In genomic region chr4:98113005-98113404, GRCh38 we compare ENCODE assay signal across 9 cellular contexts. TPM values are rescaled to one million over a fixed set of nuclear protein-coding genes. Genes with fewer than 3 reads are reported as not detected.
DNase-seq lines count a peak whose midpoint lies in the region; ATAC-seq and TF ChIP-seq lines count a peak whose summit lies in the region.
"Had no signal": no experiment of that assay in that cellular context is flagged by ENCODE, and none has a peak within 500 bp of the region (broad histone marks: within the 10 kb centered on the region; RNA-seq: fewer than 3 reads in every experiment).

No MANE protein-coding gene starts in this region.

- no peak overlapping the region for H3K4me3 ChIP-seq in BE2C (ENCODE audit: low read depth, low read length)

- peak; percentile 37 for DNase-seq in BE2C
- DNase-seq in SW480 (ENCODE audit: low spot score) = peak; percentile 17
- peak; percentile 69 for DNase-seq in islet precursor cell
- DNase-seq in activated CD8-positive, alpha-beta memory T cell treated with anti-CD3 and anti-CD28 coated beads, Interleukin-2, amount 50 U/mL, for 48 hours = no peak
- no peak for DNase-seq in COLO668 (lab: John Stamatoyannopoulos, UW; ENCODE audit: unreplicated experiment)
- DNase-seq in NOMO-1 treated with DMSO at 0.1 percent for 48 hours (lab: John Stamatoyannopoulos, UW; ENCODE audit: unreplicated experiment) = no peak
- DNase-seq: naive B cell had no signal

- no peaks in the 10 kb centered on the region for H3K36me3 ChIP-seq in BE2C

- ATAC-seq in HG02870 (IDR thresholded peaks at IDR 0.05; ENCODE audit: unreplicated experiment) (peak; percentile 50), GM18519 (IDR thresholded peaks at IDR 0.05; ENCODE audit: low FRiP score, unreplicated experiment) (no peak)

- no peaks in the 10 kb centered on the region for H3K27me3 ChIP-seq in BE2C

- peaks cover 10% of the 10 kb centered on the region; the same call in 1 of the 2 replicates for H3K4me1 ChIP-seq in BE2C

- TF ChIP-seq CTCF in BE2C (IDR thresholded peaks at IDR 0.05; ENCODE audit: low read depth, low read length) = peak; percentile 56

- no peaks in the 10 kb centered on the region for H3K9me3 ChIP-seq in BE2C

RNA-seq across cellular contexts. Expression of gene STPG2, which starts 30.3 kb away (rescaled TPM):
- not detected for polyA plus RNA-seq in BE2C (2012; ENCODE audit: insufficient read depth, insufficient read length, low read depth)

Comparison
In these comparisons a context has a peak if more than half of its experiments do, and no peak if none do; other contexts are left out.
1. DNase-seq: peak in BE2C (single experiment), SW480 (single experiment) and islet precursor cell (single experiment); none in activated CD8-positive, alpha-beta memory T cell treated with anti-CD3 and anti-CD28 coated beads, Interleukin-2, amount 50 U/mL, for 48 hours (single experiment), COLO668 (single experiment) and NOMO-1 treated with DMSO at 0.1 percent for 48 hours (single experiment).